8 cellular contexts compared by ENCODE assay signal in the genomic region with DNA sequence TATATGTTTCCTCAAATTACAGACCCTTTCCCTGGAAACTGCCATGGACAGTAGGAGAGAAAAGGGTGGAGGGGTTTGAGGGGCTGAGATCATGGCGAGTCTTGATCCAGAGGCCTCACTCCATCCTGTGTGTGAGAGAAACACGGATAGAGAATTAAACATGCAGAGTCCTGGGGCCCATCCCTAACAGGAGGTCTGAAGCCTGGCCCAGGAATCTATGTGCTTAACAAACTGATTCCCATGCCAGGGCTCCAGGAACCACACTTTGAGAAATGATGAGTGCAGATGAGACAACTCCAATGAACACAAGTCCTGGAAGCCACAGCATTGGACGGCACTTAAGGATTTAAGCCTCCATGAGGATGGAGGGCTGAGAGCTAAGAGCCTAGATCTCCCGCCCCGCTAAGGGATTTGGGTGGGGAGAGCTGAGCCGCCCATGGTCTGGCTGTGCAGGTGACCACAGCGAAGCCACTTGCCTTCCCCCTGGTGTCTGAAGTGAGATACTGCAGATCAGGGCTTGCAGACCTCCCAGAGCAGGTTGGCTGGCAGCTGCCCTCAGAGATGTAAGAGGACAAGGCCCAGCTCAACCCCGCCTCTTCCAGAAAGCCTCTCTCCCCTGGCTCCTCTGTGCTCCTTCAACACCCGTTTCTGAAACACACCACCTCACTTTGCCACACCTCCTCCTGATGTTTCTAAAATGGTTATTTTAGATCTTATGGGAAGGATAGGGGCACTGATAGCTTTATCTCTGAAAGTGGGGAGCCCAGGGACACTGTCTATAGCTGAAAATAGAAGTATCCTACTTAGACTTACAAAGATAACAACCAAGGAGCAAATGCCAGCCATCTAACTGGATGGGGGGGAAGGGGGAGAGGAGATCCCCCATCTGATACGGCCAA. TPM values are rescaled to one million over a fixed set of nuclear protein-coding genes. Genes with fewer than 3 reads are reported as not detected.
DNase-seq lines count a peak whose midpoint lies in the region; ATAC-seq lines count a peak whose summit lies in the region.

No MANE protein-coding gene starts in this region.

- no peak overlapping the region for H3K4me3 Mint-ChIP-seq in activated naive CD8-positive, alpha-beta T cell treated with anti-CD3 and anti-CD28 coated beads, Interleukin-2, amount 50 U/mL, for 24 hours

- no peak overlapping the region for H3K27ac Mint-ChIP-seq in activated naive CD8-positive, alpha-beta T cell treated with anti-CD3 and anti-CD28 coated beads, Interleukin-2, amount 50 U/mL, for 24 hours

- H3K9me3 Mint-ChIP-seq in activated naive CD8-positive, alpha-beta T cell treated with anti-CD3 and anti-CD28 coated beads, Interleukin-2, amount 50 U/mL, for 24 hours, result no peaks in the 10 kb centered on the region

- ATAC-seq in GM18868 (IDR thresholded peaks at IDR 0.05; ENCODE audit: unreplicated experiment) (peak; percentile 89), HG03039 (IDR thresholded peaks at IDR 0.05; ENCODE audit: unreplicated experiment) (peak; percentile 63)
- no peak for ATAC-seq in activated naive CD8-positive, alpha-beta T cell treated with anti-CD3 and anti-CD28 coated beads, Interleukin-2, amount 50 U/mL, for 24 hours

- DNase-seq in Caki2 (ENCODE audit: low read depth) (peak; percentile 43), NCI-H69 (lab: John Stamatoyannopoulos, UW) (peak; percentile 61), iPS DF 4.7 (ENCODE audit: extremely low read depth, low spot score) (peak; percentile 88), NCI-H446 treated with DMSO at 0.1 percent for 48 hours (lab: John Stamatoyannopoulos, UW) (no peak)
- DNase-seq in activated naive CD8-positive, alpha-beta T cell treated with anti-CD3 and anti-CD28 coated beads, Interleukin-2, amount 50 U/mL, for 24 hours, result peak; percentile 36
- DNase-seq in stimulated activated CD4-positive, alpha-beta T cell treated with anti-CD3 and anti-CD28 coated beads, Interleukin-15, amount 100 ng/mL, for 48 hours (ENCODE audit: low read depth in 2 of 2), result peak; percentile 7 to 11

- H3K4me1 Mint-ChIP-seq in activated naive CD8-positive, alpha-beta T cell treated with anti-CD3 and anti-CD28 coated beads, Interleukin-2, amount 50 U/mL, for 24 hours, result no peaks in the 10 kb centered on the region

- H3K36me3 Mint-ChIP-seq in activated naive CD8-positive, alpha-beta T cell treated with anti-CD3 and anti-CD28 coated beads, Interleukin-2, amount 50 U/mL, for 24 hours (ENCODE audit: low read depth), result no peaks in the 10 kb centered on the region

- in situ Hi-C loops in Caki2 (cut with HindIII; ENCODE audit: low pct_unique_long_range_greater_than_20kb, low sequenced_read_pairs), result no loop called here

- no peaks in the 10 kb centered on the region for H3K27me3 Mint-ChIP-seq in activated naive CD8-positive, alpha-beta T cell treated with anti-CD3 and anti-CD28 coated beads, Interleukin-2, amount 50 U/mL, for 24 hours

RNA-seq across cellular contexts. Expression of gene EIF5AL1, which starts 24.8 kb away (rescaled TPM):
- 0.09 and 0.24 TPM in 2 replicates for total RNA-seq in Caki2 (2014; rRNA removed; shearing (Covaris generic); ENCODE audit: low replicate concordance)

RNA-seq across cellular contexts. Expression of gene ZCCHC24, which starts 42.1 kb away (rescaled TPM):
- 3.7 and 5.7 TPM in 2 replicates for total RNA-seq in Caki2 (2014; rRNA removed; shearing (Covaris generic); ENCODE audit: low replicate concordance)
